In genomic region chr10:24979685-24980084, GRCh38 we compare ENCODE assay signal across 12 cellular contexts. TPM values are rescaled to one million over a fixed set of nuclear protein-coding genes. Genes with fewer than 3 reads are reported as not detected.
"Had no signal": no experiment of that assay in that cellular context is flagged by ENCODE, and none has a peak within 500 bp of the region (broad histone marks: within the 10 kb centered on the region; RNA-seq: fewer than 3 reads in every experiment).

No MANE protein-coding gene starts in this region.

- H3K9me3 Mint-ChIP-seq: GM23338, H9, HFFc6 had no signal

- H2AFZ ChIP-seq: GM23248, GM23338 had no signal

- H3K9me3 ChIP-seq: HAP-1 had no signal

- H3K27ac ChIP-seq: GM23248 had no signal

- H3K36me3 ChIP-seq: HAP-1 had no signal

- ATAC-seq: GM23338, HCT116 had no signal

- H3K4me2 ChIP-seq: GM23338 had no signal

- FAIRE-seq: H1, H54 had no signal

- H3K4me3 ChIP-seq: GM23248, GM23338, HAP-1 had no signal

- H3K27ac Mint-ChIP-seq: GM23338, H9, HFFc6 had no signal

- H3K4me3 Mint-ChIP-seq: GM23338, H9, HFFc6 had no signal

- H3K9ac ChIP-seq: GM23248 had no signal

- DNase-seq: GM23248, GOT3, H7, H9, HCEC 1CT, HFFc6 had no signal

RNA-seq across cellular contexts. Expression of gene ENKUR, which starts 36.3 kb away (rescaled TPM):
- total RNA-seq: GM23248, GM23338, H1, H4, H7, H9 had no signal
- polyA plus RNA-seq: H1 had no signal
